ENCODE assay signal across 10 cellular contexts in genomic region chr10:60389413-60390009, GRCh38. TPM values are rescaled to one million over a fixed set of nuclear protein-coding genes. Genes with fewer than 3 reads are reported as not detected.
DNase-seq lines count a peak whose midpoint lies in the region; ATAC-seq and TF ChIP-seq lines count a peak whose summit lies in the region.
"Had no signal": no experiment of that assay in that cellular context is flagged by ENCODE, and none has a peak within 500 bp of the region (broad histone marks: within the 10 kb centered on the region; RNA-seq: fewer than 3 reads in every experiment).

Gene ANK3 (minus strand): TSS chr10:60389875. CDS start chr10:60389538, 337 bp downstream.

- no peak for DNase-seq in T-helper 2 cell
- no peak for DNase-seq in colonic mucosa
- DNase-seq in upper lobe of left lung, result no peak
- DNase-seq in NCI-H2107 treated with DMSO at 0.1 percent for 48 hours (lab: John Stamatoyannopoulos, UW; ENCODE audit: unreplicated experiment), result no peak
- DNase-seq: activated naive CD8-positive, alpha-beta T cell treated with anti-CD3 and anti-CD28 coated beads, Interleukin-2, amount 10 ng/mL, durations not matched to agents 7 days and 5 days; stimulated activated CD4-positive, alpha-beta T cell treated with anti-CD3 and anti-CD28 coated beads, Interleukin-4, amount 100 ng/mL, for 24 hours had no signal

- ATAC-seq in upper lobe of left lung (ENCODE audit: low FRiP score in 2 of 2), result no peak
- ATAC-seq in GM21786 (IDR thresholded peaks at IDR 0.05; ENCODE audit: unreplicated experiment), result no peak
- no peak for ATAC-seq in HG02678 (IDR thresholded peaks at IDR 0.05; ENCODE audit: unreplicated experiment)

- H3K36me3 ChIP-seq in colonic mucosa, result no peaks in the 10 kb centered on the region
- no peaks in the 10 kb centered on the region for H3K36me3 ChIP-seq in mucosa of stomach (ENCODE audit: control insufficient read depth, insufficient read depth, low read length)
- H3K36me3 ChIP-seq in upper lobe of left lung, result no peaks in the 10 kb centered on the region

- H3K27ac ChIP-seq in colonic mucosa (no peak within 1 kb of the TSS), upper lobe of left lung (no peak within 1 kb of the TSS)

- no peak for TF ChIP-seq POLR2A in upper lobe of left lung (IDR thresholded peaks at IDR 0.05)

- intact Hi-C loops in T-helper 2 cell treated with Interferon-gamma antibody and Interleukin-4, amounts not matched to agents 100 ng/mL and 5 ng/mL, for 36 hours (cut with micrococcal nuclease), result no loop called here
- intact Hi-C loops in colonic mucosa (cut with DNase I), result no loop called here

- H3K27me3 ChIP-seq in colonic mucosa, result no peaks in the 10 kb centered on the region
- no peaks in the 10 kb centered on the region for H3K27me3 ChIP-seq in mucosa of stomach (ENCODE audit: control insufficient read depth, insufficient read depth, low read length)
- H3K27me3 ChIP-seq in upper lobe of left lung, result no peaks in the 10 kb centered on the region

- H3K4me3 ChIP-seq in colonic mucosa, result no peak within 1 kb of the TSS
- no peak within 1 kb of the TSS for H3K4me3 ChIP-seq in mucosa of stomach (ENCODE audit: low read length)
- no peak within 1 kb of the TSS for H3K4me3 ChIP-seq in upper lobe of left lung

- 85 to 89% methylated on average over 10 of the region's 10 CpGs for WGBS in upper lobe of left lung, 2 donors

- TF ChIP-seq CTCF in colonic mucosa (IDR thresholded peaks at IDR 0.05) (no peak), upper lobe of left lung (IDR thresholded peaks at IDR 0.05) (no peak)

- H3K9ac ChIP-seq in colonic mucosa (ENCODE audit: low read depth in 2 of 2, low read length in 2 of 2) (no peak within 1 kb of the TSS), mucosa of stomach (ENCODE audit: low read length) (peak within 1 kb of the TSS; percentile 10)

- H3K4me1 ChIP-seq in colonic mucosa (no peaks in the 10 kb centered on the region), mucosa of stomach (ENCODE audit: control insufficient read depth, insufficient read depth, low read length) (peaks cover 11% of the 10 kb centered on the region), upper lobe of left lung (peaks cover 0 to 7% (median 1%) of the 10 kb centered on the region in 4 donors)

- TF ChIP-seq EP300 in upper lobe of left lung (IDR thresholded peaks at IDR 0.05), result no peak

- H3K9me3 ChIP-seq in colonic mucosa (no peaks in the 10 kb centered on the region), mucosa of stomach (ENCODE audit: control insufficient read depth, low read length) (no peaks in the 10 kb centered on the region), upper lobe of left lung (no peaks in the 10 kb centered on the region)

RNA-seq across cellular contexts. Expression of gene ANK3, which starts in this region (rescaled TPM):
- total RNA-seq in T-helper 2 cell treated with Interferon-gamma antibody and Interleukin-4, amounts not matched to agents 100 ng/mL and 5 ng/mL, for 36 hours, result 14.7 and 15.9 TPM in 2 replicates
- total RNA-seq in colonic mucosa, result 10 to 100 TPM; 34.6 to 82.8 TPM
- 100 to 1,000 TPM in 3 of 6 donors, 10 to 100 TPM in 3; 43.9 to 193 (median 98.5) TPM for total RNA-seq in upper lobe of left lung
